In genomic region chr5:23523998-23524397, GRCh38 we compare ENCODE assay signal across 32 cellular contexts. TPM values are rescaled to one million over a fixed set of nuclear protein-coding genes. Genes with fewer than 3 reads are reported as not detected.
"Had no signal": no experiment of that assay in that cellular context is flagged by ENCODE, and none has a peak within 500 bp of the region (broad histone marks: within the 10 kb centered on the region; RNA-seq: fewer than 3 reads in every experiment).

No MANE protein-coding gene starts in this region.

- H3K36me3 ChIP-seq: ascending aorta, cardiac muscle cell had no signal

- H3K4me1 ChIP-seq: ascending aorta had no signal

- DNase-seq: activated CD4-positive, alpha-beta memory T cell treated with anti-CD3 and anti-CD28 coated beads, Interleukin-2, amount 10 ng/mL, durations not matched to agents 7 days and 5 days; activated CD4-positive, alpha-beta T cell treated with anti-CD3 and anti-CD28 coated beads for 1 hour; activated CD4-positive, alpha-beta T cell treated with anti-CD3 and anti-CD28 coated beads for 36 hours; activated CD4-positive, alpha-beta T cell treated with anti-CD3 and anti-CD28 coated beads for 48 hours; activated CD4-positive, alpha-beta T cell treated with anti-CD3 and anti-CD28 coated beads, Interleukin-2, amount 10 ng/mL, durations not matched to agents 7 days and 5 days; activated CD4-positive, alpha-beta T cell treated with anti-CD3 and anti-CD28 coated beads, Interleukin-2, amount 50 U/mL, for 48 hours; activated CD4-positive, CD25-positive, alpha-beta regulatory T cell; activated CD8-positive, alpha-beta memory T cell treated with anti-CD3 and anti-CD28 coated beads for 24 hours; activated CD8-positive, alpha-beta memory T cell treated with anti-CD3 and anti-CD28 coated beads, Interleukin-2, amount 10 ng/mL, durations not matched to agents 7 days and 5 days; activated CD8-positive, alpha-beta memory T cell treated with anti-CD3 and anti-CD28 coated beads, Interleukin-2, amount 50 U/mL, for 48 hours; activated CD8-positive, alpha-beta T cell treated with anti-CD3 and anti-CD28 coated beads, Interleukin-2, amount 10 ng/mL, durations not matched to agents 7 days and 5 days; activated effector memory CD4-positive, alpha-beta T cell treated with Interleukin-2 at 50 U/mL for 16 hours; activated gamma-delta T cell; activated naive CD4-positive, alpha-beta T cell treated with anti-CD3 and anti-CD28 coated beads, Interleukin-2, amount 10 ng/mL, durations not matched to agents 7 days and 5 days; activated naive CD4-positive, alpha-beta T cell treated with Interleukin-2 at 50 U/mL for 16 hours; activated naive CD8-positive, alpha-beta T cell treated with anti-CD3 and anti-CD28 coated beads, Interleukin-2, amount 10 ng/mL, durations not matched to agents 7 days and 5 days; activated naive CD8-positive, alpha-beta T cell treated with anti-CD3 and anti-CD28 coated beads, Interleukin-2, amount 50 U/mL, for 24 hours; activated T-cell treated with anti-CD3 and anti-CD28 coated beads, Interleukin-2, amount 50 U/mL, for 24 hours; activated T-cell treated with anti-CD3 and anti-CD28 coated beads, Interleukin-2, amount 50 U/mL, for 48 hours; amygdala; anterior cingulate cortex; caudate nucleus; cerebellar nuclear complex; T-helper 1 cell; T-helper 2 cell; T-helper 9 cell had no signal

- H3K4me3 ChIP-seq: ascending aorta, cardiac muscle cell had no signal

- H3K9me3 ChIP-seq: ascending aorta had no signal

- H3K27me3 ChIP-seq: ascending aorta, cardiac muscle cell had no signal

- H3K27ac ChIP-seq: ascending aorta, cardiac muscle cell, VCaP had no signal

RNA-seq across cellular contexts. Expression of gene PRDM9, which starts 16.6 kb away (rescaled TPM):
- total RNA-seq: activated CD4-positive, alpha-beta memory T cell treated with anti-CD3 and anti-CD28 coated beads, Interleukin-2, amount 10 ng/mL, durations not matched to agents 7 days and 5 days; activated CD4-positive, alpha-beta T cell treated with anti-CD3 and anti-CD28 coated beads for 36 hours; activated CD4-positive, alpha-beta T cell treated with anti-CD3 and anti-CD28 coated beads, Interleukin-2, amount 10 ng/mL, durations not matched to agents 7 days and 5 days; activated CD8-positive, alpha-beta memory T cell treated with anti-CD3 and anti-CD28 coated beads, Interleukin-2, amount 10 ng/mL, durations not matched to agents 7 days and 5 days; activated CD8-positive, alpha-beta T cell treated with anti-CD3 and anti-CD28 coated beads, Interleukin-2, amount 10 ng/mL, durations not matched to agents 7 days and 5 days; activated naive CD8-positive, alpha-beta T cell treated with anti-CD3 and anti-CD28 coated beads, Interleukin-2, amount 10 ng/mL, durations not matched to agents 7 days and 5 days; activated T-helper 2 cell treated with anti-CD3 and anti-CD28 coated beads, Interferon-gamma antibody, Interleukin-2, Interleukin-4, amounts not matched to agents 10 μg/mL and 5 μg/mL and 100 μg/mL, durations not matched to agents 14 hours and 24 hours and 36 hours; ascending aorta; cardiac muscle cell; chondrocyte had no signal
- polyA plus RNA-seq: adipose tissue, cardiac muscle cell had no signal
